In genomic region chr3:96796101-96796500, GRCh38 we compare ENCODE assay signal across 3 cellular contexts.
A peak's percentile ranks its signal among the peaks of the same experiment; 100 is the strongest.
TF ChIP-seq lines count a peak whose summit lies in the region.

No MANE protein-coding gene starts in this region.

TF ChIP-seq in HepG2, 621 proteins besides CTCF, POLR2A, EP300 and RAD21:
- TF ChIP-seq PCBP1 (IDR thresholded peaks at IDR 0.05; ENCODE audit: borderline replicate concordance, low read depth, low read length) (no peak), MAFK (conservative IDR thresholded peaks at IDR 0.05 in 1 of 2, IDR thresholded peaks at IDR 0.05 in 1 of 2; ENCODE audit: low read length in 2 of 2) (peak; percentile 54 to 64), HNRNPLL (IDR thresholded peaks at IDR 0.05; ENCODE audit: low read depth, low read length, poor library complexity, severe bottlenecking) (no peak), MAFF (IDR thresholded peaks at IDR 0.05; ENCODE audit: low read depth, low read length) (0 out of 2 replicates have a peak, but pooled peaks have one; percentile 2), MAX (IDR thresholded peaks at IDR 0.05) (no peak), ZNF550 (CRISPR knock-in tag; IDR thresholded peaks at IDR 0.05; ENCODE audit: borderline replicate concordance) (no peak), ZKSCAN1 (IDR thresholded peaks at IDR 0.05; ENCODE audit: low read length) (no peak), ZSCAN9 (CRISPR knock-in tag; IDR thresholded peaks at IDR 0.05; ENCODE audit: borderline replicate concordance) (no peak), KAT2B (IDR thresholded peaks at IDR 0.05; ENCODE audit: borderline replicate concordance, low read depth, low read length) (no peak), ZFP36 (IDR thresholded peaks at IDR 0.05; ENCODE audit: borderline replicate concordance, low read depth, low read length, partially characterized antibody) (no peak), ZNF143 (CRISPR knock-in tag; IDR thresholded peaks at IDR 0.05) (no peak)

TF ChIP-seq in A549, 52 proteins besides CTCF, POLR2A, EP300 and RAD21:
- TF ChIP-seq KDM5A (IDR thresholded peaks at IDR 0.05) (no peak), MAFK (IDR thresholded peaks at IDR 0.05; ENCODE audit: partially characterized antibody) (peak; percentile 14)

TF ChIP-seq in H1, 55 proteins besides CTCF, POLR2A, EP300 and RAD21:
- TF ChIP-seq NRF1 (IDR thresholded peaks at IDR 0.05; ENCODE audit: low read depth, low read length) = no peak
- no peak for TF ChIP-seq TEAD4 (IDR thresholded peaks at IDR 0.05; ENCODE audit: low read depth, low read length)
- no peak for TF ChIP-seq BCL11A (IDR thresholded peaks at IDR 0.05; ENCODE audit: low read depth in 2 of 2, low read length in 2 of 2)
- no peak for TF ChIP-seq PHF8 (conservative IDR thresholded peaks at IDR 0.05; ENCODE audit: low read depth, low read length)
- TF ChIP-seq JUND (IDR thresholded peaks at IDR 0.05; ENCODE audit: low read length) = no peak
- TF ChIP-seq POLR2AphosphoS5 (IDR thresholded peaks at IDR 0.05; ENCODE audit: low read depth, low read length) = no peak
- TF ChIP-seq TAF7 (optimal IDR thresholded peaks at IDR 0.05; ENCODE audit: borderline replicate concordance, low read depth, low read length) = no peak
- TF ChIP-seq MAX (IDR thresholded peaks at IDR 0.05) = no peak
